9 cellular contexts compared by ENCODE assay signal in genomic region chr19:12695997-12696365, GRCh38. TPM values are rescaled to one million over a fixed set of nuclear protein-coding genes. Genes with fewer than 3 reads are reported as not detected.
A peak's percentile ranks its signal among the peaks of the same experiment; 100 is the strongest.
DNase-seq lines count a peak whose midpoint lies in the region; ATAC-seq, FAIRE-seq and TF ChIP-seq lines count a peak whose summit lies in the region.
"Had no signal": no experiment of that assay in that cellular context is flagged by ENCODE, and none has a peak within 500 bp of the region (broad histone marks: within the 10 kb centered on the region; RNA-seq: fewer than 3 reads in every experiment).

No MANE protein-coding gene starts in this region.

- H3K27ac ChIP-seq in K562 (ENCODE audit: extremely low read depth, low read depth, low read length) = peak overlapping the region; percentile 69
- H3K27ac ChIP-seq in upper lobe of left lung = peak overlapping the region; percentile 82 to 93 (median 87)

- H3K4me3 Mint-ChIP-seq in activated CD8-positive, alpha-beta memory T cell treated with anti-CD3 and anti-CD28 coated beads, Interleukin-2, amount 10 ng/mL, durations not matched to agents 7 days and 5 days = peak overlapping the region; percentile 83

- peak; percentile 32 for ATAC-seq in activated CD8-positive, alpha-beta memory T cell treated with anti-CD3 and anti-CD28 coated beads, Interleukin-2, amount 10 ng/mL, durations not matched to agents 7 days and 5 days
- peak; percentile 12 for ATAC-seq in HG03571 (IDR thresholded peaks at IDR 0.05; ENCODE audit: unreplicated experiment)
- peak; percentile 31 for ATAC-seq in K562
- peak; percentile 2 to 15 for ATAC-seq in upper lobe of left lung (ENCODE audit: low FRiP score in 2 of 2)

- H3K4me1 ChIP-seq in K562 (replicated peaks in 1 of 2; ENCODE audit: control insufficient read depth in 2 of 2, insufficient read depth in 2 of 2, low read length in 2 of 2) (peaks cover 0 to 29% of the 10 kb centered on the region in 2 experiments; a peak in 3 of 5 replicates), upper lobe of left lung (peaks cover 12 to 30% (median 14%) of the 10 kb centered on the region in 4 donors)

- no peak for FAIRE-seq in K562 (lab: Jason Lieb, UNC)
- FAIRE-seq: colon had no signal

- H3K4me3 ChIP-seq in K562 (peak overlapping the region; percentile 82), lower leg skin (ENCODE audit: low read depth, poor library complexity, severe bottlenecking) (peak overlapping the region; percentile 57), upper lobe of left lung (peak overlapping the region; percentile 62 to 94 (median 78))

- no peaks in the 10 kb centered on the region for H4K20me1 ChIP-seq in K562 (replicated peaks; ENCODE audit: control insufficient read depth, insufficient read depth, low read length)

- H3K36me3 ChIP-seq in K562 (ENCODE audit: control insufficient read depth, insufficient read depth, low read length) (peaks cover 52% of the 10 kb centered on the region), upper lobe of left lung (peaks cover 4 to 26% (median 9%) of the 10 kb centered on the region in 4 donors)

- WGBS in K562 (ENCODE audit: insufficient coverage, low coverage, missing lambda C conversion rate) = 12% methylated on average over 27 of the region's 36 CpGs
- 4 to 9% methylated on average over 6 to 13 of the region's 36 CpGs for WGBS in lower leg skin, 2 donors
- WGBS in upper lobe of left lung, 2 donors = 4% methylated on average over 26 of the region's 36 CpGs; no CpG with 5 or more reads in 1 of the 2 donors

- TF ChIP-seq EP300 in K562 (IDR thresholded peaks at IDR 0.05; ENCODE audit: low read length) (no peak), upper lobe of left lung (IDR thresholded peaks at IDR 0.05) (no peak)

- peak overlapping the region; percentile 91 for H3K4me2 ChIP-seq in K562 (ENCODE audit: insufficient read depth, low read length)

- H3K9me1 ChIP-seq in K562 (ENCODE audit: control insufficient read depth, insufficient read depth, low read length) = no peaks in the 10 kb centered on the region

- no peak for TF ChIP-seq RAD21 in K562 (CRISPR knock-in tag; conservative IDR thresholded peaks at IDR 0.05 in 1 of 2, IDR thresholded peaks at IDR 0.05 in 1 of 2)

- DNase-seq in activated CD8-positive, alpha-beta memory T cell treated with anti-CD3 and anti-CD28 coated beads, Interleukin-2, amount 10 ng/mL, durations not matched to agents 7 days and 5 days = peak; percentile 50
- no peak for DNase-seq in activated CD8-positive, alpha-beta memory T cell treated with anti-CD3 and anti-CD28 coated beads, Interleukin-2, amount 50 U/mL, for 4 hours
- DNase-seq in K562 (ENCODE audit: extremely low read depth in 1 of 4, low spot score in 3 of 4) (peak in 3 of 4 experiments; percentile 33 to 70 (median 67)), lower leg skin (ENCODE audit: low spot score in 2 of 2) (no peak), upper lobe of left lung (peak in 1 of 2 donors; percentile 86), putamen (ENCODE audit: low spot score) (no peak), NCI-H526 (lab: John Stamatoyannopoulos, UW) (no peak)

- TF ChIP-seq CTCF in K562 (IDR thresholded peaks at IDR 0.05 in 2 of 3, conservative IDR thresholded peaks at IDR 0.05 in 1 of 3; ENCODE audit: insufficient read depth in 2 of 3, low read depth in 1 of 3, low read length in 3 of 3) = no peak
- TF ChIP-seq CTCF in lower leg skin (IDR thresholded peaks at IDR 0.05) = no peak
- no peak for TF ChIP-seq CTCF in upper lobe of left lung (IDR thresholded peaks at IDR 0.05)

- peaks cover 26% of the 10 kb centered on the region for H3K4me1 Mint-ChIP-seq in activated CD8-positive, alpha-beta memory T cell treated with anti-CD3 and anti-CD28 coated beads, Interleukin-2, amount 10 ng/mL, durations not matched to agents 7 days and 5 days

- in situ Hi-C loops in K562 (cut with MboI) = no loop called here

- no peaks in the 10 kb centered on the region for H3K9me3 Mint-ChIP-seq in activated CD8-positive, alpha-beta memory T cell treated with anti-CD3 and anti-CD28 coated beads, Interleukin-2, amount 10 ng/mL, durations not matched to agents 7 days and 5 days (ENCODE audit: low read depth)

- intact Hi-C loops in K562 (cut with micrococcal nuclease) = no loop called here
- intact Hi-C loops in lower leg skin (cut with DNase I; ENCODE audit: low total_unique reads) = no loop called here

- no peak for TF ChIP-seq POLR2A in K562 (conservative IDR thresholded peaks at IDR 0.05)
- TF ChIP-seq POLR2A in lower leg skin (IDR thresholded peaks at IDR 0.05) = no peak
- no peak for TF ChIP-seq POLR2A in upper lobe of left lung (IDR thresholded peaks at IDR 0.05)

- H3K27ac Mint-ChIP-seq in activated CD8-positive, alpha-beta memory T cell treated with anti-CD3 and anti-CD28 coated beads, Interleukin-2, amount 10 ng/mL, durations not matched to agents 7 days and 5 days = peak overlapping the region; percentile 98

- POLR2A ChIA-PET in K562 (lab: Yijun Ruan, JAX) = interaction anchor here (0.6 to 2.6 kb wide), 5 partner anchors 11 to 38 kb away, joined by 4 to 21 read pairs (median 5); partner anchors contain the start of genes DHPS and TRIR

- CTCF ChIA-PET in activated CD8-positive, alpha-beta memory T cell treated with anti-CD3 and anti-CD28 coated beads, Interleukin-2, amount 10 ng/mL, durations not matched to agents 7 days and 5 days (lab: Charles Lee) = interaction anchor here (0.5 to 2.8 kb wide), 9 partner anchors 18 to 734 kb away, joined by 3 to 15 read pairs (median 5); partner anchors contain the start of genes TNPO2 and TRIR
- CTCF ChIA-PET in K562 (lab: Yijun Ruan, JAX; ENCODE audit: low intra/inter-chr PET ratio) = no interaction called here

- H3K9me3 ChIP-seq in K562 (replicated peaks; ENCODE audit: control insufficient read depth, insufficient read depth, low read depth, low read length) (no peaks in the 10 kb centered on the region), upper lobe of left lung (no peaks in the 10 kb centered on the region)

- no TSS peak for BruUV-seq in K562 (replicated peaks; lab: Mats Ljungman, UMichigan)

- H3K36me3 Mint-ChIP-seq in activated CD8-positive, alpha-beta memory T cell treated with anti-CD3 and anti-CD28 coated beads, Interleukin-2, amount 10 ng/mL, durations not matched to agents 7 days and 5 days = peaks cover 7% of the 10 kb centered on the region

- H3K9ac ChIP-seq in K562 (ENCODE audit: insufficient read depth in 1 of 2, low read depth in 2 of 2, low read length in 2 of 2) = peak overlapping the region; percentile 68 to 95

- H3K27me3 Mint-ChIP-seq in activated CD8-positive, alpha-beta memory T cell treated with anti-CD3 and anti-CD28 coated beads, Interleukin-2, amount 10 ng/mL, durations not matched to agents 7 days and 5 days = no peaks in the 10 kb centered on the region

- H3K79me2 ChIP-seq in K562 (ENCODE audit: control insufficient read depth, insufficient read depth, low read length) = peaks cover 7% of the 10 kb centered on the region; the same call in 2 of the 3 replicates

- peak overlapping the region; percentile 89 for H2AFZ ChIP-seq in K562 (ENCODE audit: low read depth, low read length)

- H3K27me3 ChIP-seq in K562 (ENCODE audit: control insufficient read depth in 2 of 2, insufficient read depth in 2 of 2, low read length in 2 of 2) (no peaks in the 10 kb centered on the region; a peak in 1 of 5 replicates), upper lobe of left lung (no peaks in the 10 kb centered on the region)

RNA-seq across cellular contexts. Expression of gene FBXW9, which starts 0.5 kb away (rescaled TPM):
- 1 to 10 TPM; 5.2 to 6.3 TPM for total RNA-seq in activated CD8-positive, alpha-beta memory T cell treated with anti-CD3 and anti-CD28 coated beads, Interleukin-2, amount 10 ng/mL, durations not matched to agents 7 days and 5 days
- total RNA-seq in K562 (2011; cell fraction: chromatin; rRNA removed; ENCODE audit: low replicate concordance) = 11.4 and 40.7 TPM in 2 replicates
- 34.7 and 36.7 TPM in 2 replicates for total RNA-seq in K562 (2011; cell fraction: nucleolus; rRNA removed)
- total RNA-seq in K562 (2011; cell fraction: nucleoplasm; rRNA removed) = 15.4 and 18.0 TPM in 2 replicates
- 15.9 and 18.0 TPM in 2 replicates for total RNA-seq in K562 (2014; rRNA removed)
- total RNA-seq in K562 (2014; rRNA removed; fragmentation: Illumina TruSeq; extraction: Trizol) = 2.0 TPM in 2 replicates
- 6.0 and 6.2 TPM in 2 replicates for total RNA-seq in K562 (2015; rRNA removed; fragmentation: Illumina TruSeq; extraction: Trizol)
- 16.8 and 17.3 TPM in 2 replicates for total RNA-seq in K562 (2021)
- polyA plus RNA-seq in K562 (2011; rRNA removed) = 9.4 and 12.4 TPM in 2 replicates
- polyA plus RNA-seq in K562 (2011; cell fraction: cytosol; rRNA removed) = 21.1 and 44.6 TPM in 2 replicates
- polyA plus RNA-seq in K562 (2011; cell fraction: nucleus; rRNA removed) = 48.4 and 77.6 TPM in 2 replicates
- 9.1 and 13.6 TPM in 2 replicates for polyA plus RNA-seq in K562 (2012)
- polyA plus RNA-seq in K562 (2014; fragmentation: Illumina TruSeq; extraction: Trizol) = 3.6 and 9.1 TPM in 2 replicates
- polyA plus RNA-seq in K562 (2014; fragmentation: Nextera tagmentation; extraction: Ambion mirVana) = 1 to 10 TPM in 1 of 2 experiments, under 1 TPM in 1; 0.23 to 1.3 TPM
- 19.0 and 21.7 TPM in 2 replicates for polyA plus RNA-seq in K562 (2014; rRNA removed)
- polyA minus RNA-seq in K562 (2011; rRNA and poly(A)+ RNA removed) = 2.8 and 3.4 TPM in 2 replicates
- polyA minus RNA-seq in K562 (2011; cell fraction: cytosol; rRNA and poly(A)+ RNA removed) = 7.5 and 10.9 TPM in 2 replicates
- polyA minus RNA-seq in K562 (2011; cell fraction: nucleus; rRNA and poly(A)+ RNA removed) = 10.2 and 10.4 TPM in 2 replicates
- 10 to 100 TPM in 3 of 4 donors, 1 to 10 TPM in 1; 7.2 to 21.4 (median 13.1) TPM for total RNA-seq in lower leg skin
- 10 to 100 TPM in 2 of 6 donors, 1 to 10 TPM in 4; 6.5 to 13.7 (median 8.7) TPM for total RNA-seq in upper lobe of left lung

RNA-seq across cellular contexts. Expression of gene GNG14, which starts 8.2 kb away (rescaled TPM):
- total RNA-seq in activated CD8-positive, alpha-beta memory T cell treated with anti-CD3 and anti-CD28 coated beads, Interleukin-2, amount 10 ng/mL, durations not matched to agents 7 days and 5 days = not detected
- not detected in 2 replicates for total RNA-seq in K562 (2011; cell fraction: chromatin; rRNA removed; ENCODE audit: low replicate concordance)
- total RNA-seq in K562 (2011; cell fraction: nucleolus; rRNA removed) = not detected in 2 replicates
- not detected in 2 replicates for total RNA-seq in K562 (2011; cell fraction: nucleoplasm; rRNA removed)
- total RNA-seq in K562 (2014; rRNA removed) (not detected in 2 replicates), K562 (2014; rRNA removed; fragmentation: Illumina TruSeq; extraction: Trizol) (not detected in 2 replicates), K562 (2015; rRNA removed; fragmentation: Illumina TruSeq; extraction: Trizol) (not detected in 2 replicates), K562 (2021) (not detected in 2 replicates), lower leg skin (not detected), upper lobe of left lung (not detected)
- polyA plus RNA-seq in K562 (2011; rRNA removed) (not detected in 2 replicates), K562 (2014; fragmentation: Illumina TruSeq; extraction: Trizol) (not detected in 2 replicates), K562 (2014; fragmentation: Nextera tagmentation; extraction: Ambion mirVana) (not detected), K562 (2014; rRNA removed) (not detected in 2 replicates)
- not detected in 2 replicates for polyA plus RNA-seq in K562 (2011; cell fraction: cytosol; rRNA removed)
- not detected in 2 replicates for polyA plus RNA-seq in K562 (2011; cell fraction: nucleus; rRNA removed)
- 0.91 TPM in 1 of 2 replicates, not detected in the other for polyA plus RNA-seq in K562 (2012)
- not detected in 2 replicates for polyA minus RNA-seq in K562 (2011; rRNA and poly(A)+ RNA removed)
- not detected in 2 replicates for polyA minus RNA-seq in K562 (2011; cell fraction: cytosol; rRNA and poly(A)+ RNA removed)
- polyA minus RNA-seq in K562 (2011; cell fraction: nucleus; rRNA and poly(A)+ RNA removed) = not detected in 2 replicates

RNA-seq across cellular contexts. Expression of gene DHPS, which starts 14.3 kb away (rescaled TPM):
- total RNA-seq in activated CD8-positive, alpha-beta memory T cell treated with anti-CD3 and anti-CD28 coated beads, Interleukin-2, amount 10 ng/mL, durations not matched to agents 7 days and 5 days = 100 to 1,000 TPM; 106 to 111 TPM
- total RNA-seq in K562 (2011; cell fraction: chromatin; rRNA removed; ENCODE audit: low replicate concordance) = 194 and 333 TPM in 2 replicates
- total RNA-seq in K562 (2011; cell fraction: nucleolus; rRNA removed) = 225 and 240 TPM in 2 replicates
- total RNA-seq in K562 (2011; cell fraction: nucleoplasm; rRNA removed) = 169 and 186 TPM in 2 replicates
- total RNA-seq in K562 (2014; rRNA removed) (90.2 and 99.2 TPM in 2 replicates), K562 (2014; rRNA removed; fragmentation: Illumina TruSeq; extraction: Trizol) (55.7 and 56.5 TPM in 2 replicates), K562 (2015; rRNA removed; fragmentation: Illumina TruSeq; extraction: Trizol) (61.0 and 62.6 TPM in 2 replicates), K562 (2021) (94.8 and 98.8 TPM in 2 replicates), lower leg skin (100 to 1,000 TPM; 101 to 218 (median 159) TPM), upper lobe of left lung (100 to 1,000 TPM in 2 of 6 donors, 10 to 100 TPM in 4; 71.6 to 190 (median 94.3) TPM)
- polyA plus RNA-seq in K562 (2011; rRNA removed) (81.0 and 120 TPM in 2 replicates), K562 (2014; fragmentation: Illumina TruSeq; extraction: Trizol) (79.9 and 80.2 TPM in 2 replicates), K562 (2014; fragmentation: Nextera tagmentation; extraction: Ambion mirVana) (10 to 100 TPM; 47.1 to 54.1 TPM), K562 (2014; rRNA removed) (102 and 110 TPM in 2 replicates)
- polyA plus RNA-seq in K562 (2011; cell fraction: cytosol; rRNA removed) = 115 and 125 TPM in 2 replicates
- polyA plus RNA-seq in K562 (2011; cell fraction: nucleus; rRNA removed) = 302 and 412 TPM in 2 replicates
- polyA plus RNA-seq in K562 (2012) = 88.5 and 115 TPM in 2 replicates
- polyA minus RNA-seq in K562 (2011; rRNA and poly(A)+ RNA removed) = 69.4 and 78.7 TPM in 2 replicates
- 37.6 and 59.2 TPM in 2 replicates for polyA minus RNA-seq in K562 (2011; cell fraction: cytosol; rRNA and poly(A)+ RNA removed)
- polyA minus RNA-seq in K562 (2011; cell fraction: nucleus; rRNA and poly(A)+ RNA removed) = 49.7 and 82.8 TPM in 2 replicates

RNA-seq across cellular contexts. Expression of gene TNPO2, which starts 27.8 kb away (rescaled TPM):
- 100 to 1,000 TPM; 101 to 104 TPM for total RNA-seq in activated CD8-positive, alpha-beta memory T cell treated with anti-CD3 and anti-CD28 coated beads, Interleukin-2, amount 10 ng/mL, durations not matched to agents 7 days and 5 days
- total RNA-seq in K562 (2011; cell fraction: chromatin; rRNA removed; ENCODE audit: low replicate concordance) = 399 and 932 TPM in 2 replicates
- 499 and 534 TPM in 2 replicates for total RNA-seq in K562 (2011; cell fraction: nucleolus; rRNA removed)
- 285 and 332 TPM in 2 replicates for total RNA-seq in K562 (2011; cell fraction: nucleoplasm; rRNA removed)
- total RNA-seq in K562 (2014; rRNA removed) = 25.7 and 36.2 TPM in 2 replicates
- 30.0 and 40.3 TPM in 2 replicates for total RNA-seq in K562 (2014; rRNA removed; fragmentation: Illumina TruSeq; extraction: Trizol)
- 53.8 and 55.5 TPM in 2 replicates for total RNA-seq in K562 (2015; rRNA removed; fragmentation: Illumina TruSeq; extraction: Trizol)
- 107 and 126 TPM in 2 replicates for total RNA-seq in K562 (2021)
- 88.4 and 110 TPM in 2 replicates for polyA plus RNA-seq in K562 (2011; rRNA removed)
- polyA plus RNA-seq in K562 (2011; cell fraction: cytosol; rRNA removed) = 74.1 and 101 TPM in 2 replicates
- 461 and 669 TPM in 2 replicates for polyA plus RNA-seq in K562 (2011; cell fraction: nucleus; rRNA removed)
- 50.2 and 61.0 TPM in 2 replicates for polyA plus RNA-seq in K562 (2012)
- 66.6 and 67.0 TPM in 2 replicates for polyA plus RNA-seq in K562 (2014; fragmentation: Illumina TruSeq; extraction: Trizol)
- 1 to 10 TPM; 6.0 to 6.3 TPM for polyA plus RNA-seq in K562 (2014; fragmentation: Nextera tagmentation; extraction: Ambion mirVana)
- 78.0 and 80.9 TPM in 2 replicates for polyA plus RNA-seq in K562 (2014; rRNA removed)
- polyA minus RNA-seq in K562 (2011; rRNA and poly(A)+ RNA removed) = 149 and 177 TPM in 2 replicates
- 90.2 and 132 TPM in 2 replicates for polyA minus RNA-seq in K562 (2011; cell fraction: cytosol; rRNA and poly(A)+ RNA removed)
- 220 and 239 TPM in 2 replicates for polyA minus RNA-seq in K562 (2011; cell fraction: nucleus; rRNA and poly(A)+ RNA removed)
- total RNA-seq in lower leg skin = 100 to 1,000 TPM in 1 of 4 donors, 10 to 100 TPM in 3; 58.3 to 160 (median 89.9) TPM
- total RNA-seq in upper lobe of left lung = 100 to 1,000 TPM in 1 of 6 donors, 10 to 100 TPM in 5; 43.5 to 124 (median 46.1) TPM

RNA-seq across cellular contexts. Expression of gene WDR83, which starts 29.4 kb away (rescaled TPM):
- 10 to 100 TPM; 21.4 to 22.0 TPM for total RNA-seq in activated CD8-positive, alpha-beta memory T cell treated with anti-CD3 and anti-CD28 coated beads, Interleukin-2, amount 10 ng/mL, durations not matched to agents 7 days and 5 days
- 11.3 and 29.1 TPM in 2 replicates for total RNA-seq in K562 (2011; cell fraction: chromatin; rRNA removed; ENCODE audit: low replicate concordance)
- total RNA-seq in K562 (2011; cell fraction: nucleolus; rRNA removed) = 26.8 and 27.0 TPM in 2 replicates
- total RNA-seq in K562 (2011; cell fraction: nucleoplasm; rRNA removed) = 13.4 and 19.2 TPM in 2 replicates
- 19.7 and 21.3 TPM in 2 replicates for total RNA-seq in K562 (2014; rRNA removed)
- 3.1 and 4.0 TPM in 2 replicates for total RNA-seq in K562 (2014; rRNA removed; fragmentation: Illumina TruSeq; extraction: Trizol)
- 9.3 and 9.5 TPM in 2 replicates for total RNA-seq in K562 (2015; rRNA removed; fragmentation: Illumina TruSeq; extraction: Trizol)
- 16.7 and 17.7 TPM in 2 replicates for total RNA-seq in K562 (2021)
- 4.2 and 4.7 TPM in 2 replicates for polyA plus RNA-seq in K562 (2011; rRNA removed)
- polyA plus RNA-seq in K562 (2011; cell fraction: cytosol; rRNA removed) = 7.6 and 13.2 TPM in 2 replicates
- polyA plus RNA-seq in K562 (2011; cell fraction: nucleus; rRNA removed) = 9.2 and 15.7 TPM in 2 replicates
- polyA plus RNA-seq in K562 (2012) = 11.6 and 12.0 TPM in 2 replicates
- polyA plus RNA-seq in K562 (2014; fragmentation: Illumina TruSeq; extraction: Trizol) = 3.9 and 9.8 TPM in 2 replicates
- polyA plus RNA-seq in K562 (2014; fragmentation: Nextera tagmentation; extraction: Ambion mirVana) = 1 to 10 TPM in 1 of 2 experiments, under 1 TPM in 1; 0.52 to 2.9 TPM
- 13.9 and 17.5 TPM in 2 replicates for polyA plus RNA-seq in K562 (2014; rRNA removed)
- 3.3 and 3.6 TPM in 2 replicates for polyA minus RNA-seq in K562 (2011; rRNA and poly(A)+ RNA removed)
- 3.4 and 9.1 TPM in 2 replicates for polyA minus RNA-seq in K562 (2011; cell fraction: cytosol; rRNA and poly(A)+ RNA removed)
- polyA minus RNA-seq in K562 (2011; cell fraction: nucleus; rRNA and poly(A)+ RNA removed) = 9.2 and 11.2 TPM in 2 replicates
- 10 to 100 TPM; 15.3 to 23.7 (median 19.3) TPM for total RNA-seq in lower leg skin
- total RNA-seq in upper lobe of left lung = 10 to 100 TPM in 2 of 6 donors, 1 to 10 TPM in 4; 6.1 to 12.9 (median 8.4) TPM

Comparison
In these comparisons a context has a peak if more than half of its experiments do, and no peak if none do; other contexts are left out.
1. DNase-seq: peak in activated CD8-positive, alpha-beta memory T cell treated with anti-CD3 and anti-CD28 coated beads, Interleukin-2, amount 10 ng/mL, durations not matched to agents 7 days and 5 days (single experiment) and K562 (3 of 4); none in activated CD8-positive, alpha-beta memory T cell treated with anti-CD3 and anti-CD28 coated beads, Interleukin-2, amount 50 U/mL, for 4 hours (single experiment), lower leg skin (0 of 2), putamen (single experiment) and NCI-H526 (0 of 2).
2. Peak in every context shown above with its lines, with median percentiles within 50 percentile points of each other: ATAC-seq and H3K4me3 ChIP-seq.